In genomic region chr20:12371955-12372354, GRCh38 we compare ENCODE assay signal across 19 cellular contexts.
DNase-seq lines count a peak whose midpoint lies in the region; ATAC-seq and TF ChIP-seq lines count a peak whose summit lies in the region.
"Had no signal": no experiment of that assay in that cellular context is flagged by ENCODE, and none has a peak within 500 bp of the region (broad histone marks: within the 10 kb centered on the region; RNA-seq: fewer than 3 reads in every experiment).

No MANE protein-coding gene starts in this region.

- H3K9ac ChIP-seq in BLaER1 (no peak overlapping the region), MM.1S (ENCODE audit: low read length) (no peak overlapping the region)

- H2AFZ ChIP-seq in MM.1S (ENCODE audit: low read length) = no peak overlapping the region

- H3K27ac ChIP-seq in BLaER1 = no peak overlapping the region
- H3K27ac ChIP-seq in MM.1S (ENCODE audit: low read length) = peak overlapping the region; percentile 24; the same call in 1 of the 2 replicates
- H3K27ac ChIP-seq in gastrocnemius medialis = no peak overlapping the region
- H3K27ac ChIP-seq in vagina = no peak overlapping the region
- H3K27ac ChIP-seq: A549, dorsolateral prefrontal cortex, RWPE1 had no signal

- no peaks in the 10 kb centered on the region for H3K79me2 ChIP-seq in MM.1S (ENCODE audit: low read length)

- no peak overlapping the region for H3K4me3 ChIP-seq in BLaER1
- no peak overlapping the region for H3K4me3 ChIP-seq in MM.1S (ENCODE audit: low read length)
- no peak overlapping the region for H3K4me3 ChIP-seq in gastrocnemius medialis
- H3K4me3 ChIP-seq in vagina = no peak overlapping the region
- H3K4me3 ChIP-seq: A549, dorsolateral prefrontal cortex had no signal

- no peaks in the 10 kb centered on the region for H3K27me3 ChIP-seq in BLaER1
- no peaks in the 10 kb centered on the region for H3K27me3 ChIP-seq in MM.1S (replicated peaks; ENCODE audit: insufficient read depth, low read length)
- H3K27me3 ChIP-seq in gastrocnemius medialis = no peaks in the 10 kb centered on the region
- no peaks in the 10 kb centered on the region for H3K27me3 ChIP-seq in vagina
- H3K27me3 ChIP-seq: BE2C, dorsolateral prefrontal cortex had no signal

- H4K20me1 ChIP-seq in BLaER1 (no peaks in the 10 kb centered on the region), MM.1S (ENCODE audit: insufficient read depth, low read length) (no peaks in the 10 kb centered on the region)

- no peaks in the 10 kb centered on the region for H3K9me2 ChIP-seq in MM.1S (replicated peaks; ENCODE audit: insufficient read depth, low read length)

- H3F3A ChIP-seq in MM.1S (ENCODE audit: insufficient read depth, low read length) = peaks cover 7% of the 10 kb centered on the region

- intact Hi-C loops in gastrocnemius medialis (cut with DNase I; ENCODE audit: low total_unique reads) = no loop called here
- intact Hi-C loops in vagina (cut with DNase I) = no loop called here

- H3K4me2 ChIP-seq in BLaER1 (peak overlapping the region; percentile 43), MM.1S (ENCODE audit: low read depth, low read length) (no peak overlapping the region)
- H3K4me2 ChIP-seq: A549 had no signal

- no peak for DNase-seq in MM.1S
- DNase-seq in NCI-H2029 treated with DMSO at 0.1 percent for 48 hours (lab: John Stamatoyannopoulos, UW) = peak; percentile 78
- peak; percentile 98 for DNase-seq in NCI-H748 treated with DMSO at 0.1 percent for 48 hours (lab: John Stamatoyannopoulos, UW)
- DNase-seq in MV-4-11 (lab: John Stamatoyannopoulos, UW) = no peak
- DNase-seq in gastrocnemius medialis = no peak
- no peak for DNase-seq in vagina (ENCODE audit: extremely low spot score in 2 of 2)
- DNase-seq: activated CD4-positive, alpha-beta T cell treated with anti-CD3 and anti-CD28 coated beads, Interleukin-2, amount 50 U/mL, for 1 hour; activated CD8-positive, alpha-beta memory T cell treated with anti-CD3 and anti-CD28 coated beads, Interleukin-2, amount 50 U/mL, for 48 hours; BE2C; dorsolateral prefrontal cortex; H7; head of caudate nucleus; naive thymus-derived CD8-positive, alpha-beta T cell; stimulated activated CD4-positive, alpha-beta T cell treated with anti-CD3 and anti-CD28 coated beads, Interleukin-12 subunit alpha, Interleukin-12 subunit beta, amount 100 ng/mL, for 4 hours had no signal

- in situ Hi-C loops in gastrocnemius medialis (cut with MboI; ENCODE audit: low sequenced_read_pairs in 4 of 4) = no loop called here

- H3K9me3 ChIP-seq in BLaER1 = no peaks in the 10 kb centered on the region
- no peaks in the 10 kb centered on the region for H3K9me3 ChIP-seq in MM.1S (replicated peaks; ENCODE audit: insufficient read depth, low read length)
- H3K9me3 ChIP-seq in gastrocnemius medialis = no peaks in the 10 kb centered on the region
- H3K9me3 ChIP-seq in vagina = no peaks in the 10 kb centered on the region
- H3K9me3 ChIP-seq: A549, BE2C had no signal

- TF ChIP-seq CTCF in MM.1S (IDR thresholded peaks at IDR 0.05; ENCODE audit: low read length) = no peak
- no peak for TF ChIP-seq CTCF in gastrocnemius medialis (IDR thresholded peaks at IDR 0.05 in 4 of 5, conservative IDR thresholded peaks at IDR 0.05 in 1 of 5)
- TF ChIP-seq CTCF in vagina (IDR thresholded peaks at IDR 0.05) = no peak

- TF ChIP-seq POLR2A in gastrocnemius medialis (IDR thresholded peaks at IDR 0.05) = no peak
- no peak for TF ChIP-seq POLR2A in vagina (IDR thresholded peaks at IDR 0.05)

- no peaks in the 10 kb centered on the region for H3K36me3 ChIP-seq in BLaER1
- H3K36me3 ChIP-seq in MM.1S (replicated peaks; ENCODE audit: insufficient read depth, low read length) = no peaks in the 10 kb centered on the region
- H3K36me3 ChIP-seq in gastrocnemius medialis = no peaks in the 10 kb centered on the region
- no peaks in the 10 kb centered on the region for H3K36me3 ChIP-seq in vagina
- H3K36me3 ChIP-seq: BE2C had no signal

- H3K4me1 ChIP-seq in BLaER1 = peaks cover 14% of the 10 kb centered on the region
- peaks cover 7% of the 10 kb centered on the region; the same call in 1 of the 2 replicates for H3K4me1 ChIP-seq in MM.1S (ENCODE audit: low read length)
- H3K4me1 ChIP-seq in gastrocnemius medialis = no peaks in the 10 kb centered on the region
- no peaks in the 10 kb centered on the region for H3K4me1 ChIP-seq in vagina
- H3K4me1 ChIP-seq: A549, BE2C had no signal

- ATAC-seq in gastrocnemius medialis (no peak), HG02610 (IDR thresholded peaks at IDR 0.05; ENCODE audit: unreplicated experiment) (no peak)
- ATAC-seq: A549; left lobe of liver; naive thymus-derived CD8-positive, alpha-beta T cell had no signal

Comparison
In these comparisons a context has a peak if more than half of its experiments do, and no peak if none do; other contexts are left out.
1. DNase-seq: peak in NCI-H2029 treated with DMSO at 0.1 percent for 48 hours (single experiment) and NCI-H748 treated with DMSO at 0.1 percent for 48 hours (single experiment); none in MM.1S (single experiment), MV-4-11 (single experiment), gastrocnemius medialis (0 of 2) and vagina (0 of 2).